8 cellular contexts compared by ENCODE assay signal in genomic region chr4:77366876-77367275, GRCh38.
A peak's percentile ranks its signal among the peaks of the same experiment; 100 is the strongest.
DNase-seq lines count a peak whose midpoint lies in the region; ATAC-seq, FAIRE-seq and TF ChIP-seq lines count a peak whose summit lies in the region.
"Not testable (repeated sequence)": the region's sequence is repeated elsewhere in the genome, so short reads cannot be mapped to it uniquely, and the experiment has no call there.

No MANE protein-coding gene starts in this region.

- not testable (repeated sequence) for H4K8ac ChIP-seq in H1 (ENCODE audit: extremely low read depth, insufficient read depth, low read length)

- ATAC-seq in GM19438 (IDR thresholded peaks at IDR 0.05; ENCODE audit: low read depth, unreplicated experiment) = peak; percentile 78
- ATAC-seq in HG03175 (IDR thresholded peaks at IDR 0.05; ENCODE audit: unreplicated experiment) = peak; percentile 79
- ATAC-seq in SK-N-SH treated with all-trans-retinoic acid at 6 μM for 48 hours = peak; percentile 98
- peak; percentile 100 for ATAC-seq in HepG2
- ATAC-seq in stimulated activated naive CD8-positive, alpha-beta T cell treated with anti-CD3 and anti-CD28 coated beads, Interleukin-15, Interleukin-2, amounts not matched to agents 100 U/mL and 50 U/mL, for 24 hours = peak; percentile 65

- H3K79me1 ChIP-seq in H1 (ENCODE audit: low read depth, low read length) = not testable (repeated sequence)

- not testable (repeated sequence) for TF ChIP-seq POLR2A in H1 (IDR thresholded peaks at IDR 0.05; ENCODE audit: control extremely low read depth in 1 of 2, low read depth in 2 of 2, low read length in 2 of 2); HepG2 (IDR thresholded peaks at IDR 0.05; ENCODE audit: insufficient read depth in 1 of 2, low read depth in 2 of 2, low read length in 2 of 2)

- H2BK15ac ChIP-seq in H1 (ENCODE audit: low read length) = not testable (repeated sequence)

- not testable (repeated sequence) for H3K14ac ChIP-seq in H1 (ENCODE audit: insufficient read length)

- FAIRE-seq in H1 (lab: Jason Lieb, UNC) = peak; percentile 95
- peak; percentile 91 for FAIRE-seq in HepG2 (lab: Jason Lieb, UNC)

- H2BK12ac ChIP-seq in H1 (ENCODE audit: low read depth, low read length) = not testable (repeated sequence)

- H3K23ac ChIP-seq in H1 (ENCODE audit: insufficient read length) = not testable (repeated sequence)

- not testable (repeated sequence) for H2BK20ac ChIP-seq in H1 (ENCODE audit: low read length)

- peak; percentile 14 to 30; a peak in 3 of 4 replicates for TF ChIP-seq RAD21 in H1 (IDR thresholded peaks at IDR 0.05 in 1 of 2, conservative IDR thresholded peaks at IDR 0.05 in 1 of 2; ENCODE audit: low read depth in 2 of 2, low read length in 2 of 2)
- not testable (repeated sequence) for TF ChIP-seq RAD21 in HepG2 (CRISPR knock-in tag; IDR thresholded peaks at IDR 0.05)

- H3K4me2 ChIP-seq in H1 (ENCODE audit: insufficient read depth in 1 of 2, low read depth in 2 of 2, low read length in 2 of 2); HepG2 (ENCODE audit: low read depth, low read length): not testable (repeated sequence)

- POLR2A ChIA-PET in H1 (lab: Charles Lee; ENCODE audit: partially characterized antibody); HepG2 (lab: Yijun Ruan, JAX): not testable (repeated sequence)

- not testable (repeated sequence) for H3K18ac ChIP-seq in H1 (ENCODE audit: extremely low read depth, low read length)

- intact Hi-C loops in HepG2 (cut with micrococcal nuclease; ENCODE audit: unreplicated experiment) = loop anchor here (5.0 kb wide), 1 partner anchor 65 kb away; no protein-coding TSS in a partner anchor

- TF ChIP-seq EP300 in H1 (IDR thresholded peaks at IDR 0.05; ENCODE audit: borderline replicate concordance in 1 of 2, low read depth in 2 of 2, low read length in 2 of 2); HepG2 (IDR thresholded peaks at IDR 0.05; ENCODE audit: low read depth in 2 of 2, low read length in 2 of 2); HepG2 (CRISPR knock-in tag; IDR thresholded peaks at IDR 0.05; ENCODE audit: borderline replicate concordance): not testable (repeated sequence)

- not testable (repeated sequence) for H2BK5ac ChIP-seq in H1 (ENCODE audit: low read depth, low read length)

- not testable (repeated sequence) for H2AFZ ChIP-seq in H1 (ENCODE audit: low read length); HepG2 (ENCODE audit: low read length)

- not testable (repeated sequence) for H3K23me2 ChIP-seq in H1 (ENCODE audit: low read depth, low read length)

- H4K91ac ChIP-seq in H1 (replicated peaks; ENCODE audit: insufficient read length, low read length) = not testable (repeated sequence)

- not testable (repeated sequence) for H3K4me1 ChIP-seq in H1 (replicated peaks in 1 of 4; ENCODE audit: control insufficient read depth in 3 of 4, insufficient read depth in 4 of 4, low read length in 3 of 4); HepG2 (ENCODE audit: insufficient read depth, low read length)

- not testable (repeated sequence) for H3K56ac ChIP-seq in H1 (replicated peaks; ENCODE audit: insufficient read length, low read depth, low read length)

- not testable (repeated sequence) for BruUV-seq in HepG2 (replicated peaks; lab: Mats Ljungman, UMichigan)

- not testable (repeated sequence) for H4K20me1 ChIP-seq in H1 (replicated peaks in 1 of 2; ENCODE audit: control insufficient read depth in 1 of 2, insufficient read depth in 2 of 2, low read length in 2 of 2); HepG2 (ENCODE audit: insufficient read depth, low read length)

- H3K4me3 ChIP-seq in HFF-Myc (replicated peaks; ENCODE audit: low read depth, low read length); H1 (ENCODE audit: extremely low read depth in 1 of 4, insufficient read depth in 2 of 4, low read depth in 3 of 4, low read length in 4 of 4); HepG2 (replicated peaks in 1 of 3; ENCODE audit: insufficient read depth in 1 of 3, low read depth in 2 of 3, low read length in 3 of 3): not testable (repeated sequence)

- not testable (repeated sequence) for H3K36me3 ChIP-seq in H1 (ENCODE audit: control insufficient read depth in 2 of 4, insufficient read depth in 4 of 4, low read length in 3 of 4); HepG2 (replicated peaks in 1 of 2; ENCODE audit: control insufficient read depth in 1 of 2, insufficient read depth in 2 of 2, low read length in 2 of 2)

- CTCF ChIA-PET in H1 (lab: Charles Lee; ENCODE audit: partially characterized antibody) = interaction anchor here (0.6 to 42.8 kb wide), 30 partner anchors 9 to 1043 kb away, joined by 3 to 1551 read pairs (median 4); no protein-coding TSS in a partner anchor
- CTCF ChIA-PET in HepG2 (lab: Yijun Ruan, JAX; ENCODE audit: low intra/inter-chr PET ratio, low total read pairs) = not testable (repeated sequence)

- H3K4ac ChIP-seq in H1 (replicated peaks; ENCODE audit: insufficient read length, low read depth, low read length) = not testable (repeated sequence)

- H3K9ac ChIP-seq in H1 (replicated peaks in 1 of 4; ENCODE audit: extremely low read depth in 1 of 4, low read depth in 3 of 4, low read length in 3 of 4); HepG2 (ENCODE audit: insufficient read depth, low read depth, low read length): not testable (repeated sequence)

- H3K9me3 ChIP-seq in H1 (ENCODE audit: insufficient read depth in 2 of 2, low read depth in 1 of 2, low read length in 1 of 2); HepG2 (ENCODE audit: low read length): not testable (repeated sequence)

- H4K5ac ChIP-seq in H1 (ENCODE audit: insufficient read length, low read depth, low read length) = not testable (repeated sequence)

- H3K27ac ChIP-seq in H1 (ENCODE audit: low read depth, low read length); HepG2 (ENCODE audit: extremely low read length, insufficient read depth, low read length): not testable (repeated sequence)

- DNase-seq in HFF-Myc (ENCODE audit: extremely low read depth, low read depth); H1 (ENCODE audit: low read depth in 1 of 2, low spot score in 2 of 2); HepG2 (ENCODE audit: low spot score); stimulated activated naive CD8-positive, alpha-beta T cell treated with anti-CD3 and anti-CD28 coated beads, Interleukin-15, Interleukin-2, amounts not matched to agents 100 U/mL and 50 U/mL, for 24 hours: not testable (repeated sequence)

- in situ Hi-C loops in HepG2 (cut with HindIII; ENCODE audit: extremely low pct_ligation_motif_present, low pct_unique_long_range_greater_than_20kb) = not testable (repeated sequence)

- 41% methylated on average over 3 of the region's 4 CpGs; no CpG with 5 or more reads in 1 of the 2 experiments for WGBS in H1 (ENCODE audit: extremely low coverage in 1 of 2, insufficient coverage in 1 of 2, insufficient read length in 1 of 2, insufficient replicate concordance in 2 of 2, low coverage in 1 of 2, low lambda C conversion rate in 2 of 2, missing lambda C conversion rate in 1 of 2), 2 experiments
- 50% methylated on average over 2 of the region's 4 CpGs for WGBS in HepG2 (ENCODE audit: low lambda C conversion rate)

- not testable (repeated sequence) for H3K27me3 ChIP-seq in H1 (replicated peaks in 1 of 4; ENCODE audit: control insufficient read depth in 3 of 4, extremely low read depth in 1 of 4, insufficient read depth in 3 of 4, low read length in 3 of 4); HepG2 (ENCODE audit: control insufficient read depth in 1 of 2, insufficient read depth in 2 of 2, low read length in 2 of 2)

- TF ChIP-seq CTCF in GM12872 (IDR thresholded peaks at IDR 0.05; ENCODE audit: insufficient read depth, low read depth, low read length) = peak; percentile 30; the same call in 2 of the 3 replicates
- TF ChIP-seq CTCF in HFF-Myc (IDR thresholded peaks at IDR 0.05; ENCODE audit: low read depth, low read length, missing control alignments) = peak; percentile 26
- peak in 1 of 3 experiments; percentile 44; a peak in 1 of 4 replicates for TF ChIP-seq CTCF in H1 (IDR thresholded peaks at IDR 0.05; ENCODE audit: control extremely low read depth in 1 of 3, insufficient read depth in 1 of 3, low read depth in 1 of 3, low read length in 3 of 3)
- TF ChIP-seq CTCF in HepG2 (CRISPR knock-in tag; IDR thresholded peaks at IDR 0.05) = peak; percentile 32

- not testable (repeated sequence) for H2AK5ac ChIP-seq in H1 (ENCODE audit: low read depth, low read length)

- H3K79me2 ChIP-seq in H1 (ENCODE audit: control insufficient read depth in 1 of 2, insufficient read depth in 2 of 2, low read length in 2 of 2); HepG2 (ENCODE audit: insufficient read depth, low read length): not testable (repeated sequence)

- not testable (repeated sequence) for H2BK120ac ChIP-seq in H1 (replicated peaks; ENCODE audit: low read depth, low read length)
